In the genomic region with DNA sequence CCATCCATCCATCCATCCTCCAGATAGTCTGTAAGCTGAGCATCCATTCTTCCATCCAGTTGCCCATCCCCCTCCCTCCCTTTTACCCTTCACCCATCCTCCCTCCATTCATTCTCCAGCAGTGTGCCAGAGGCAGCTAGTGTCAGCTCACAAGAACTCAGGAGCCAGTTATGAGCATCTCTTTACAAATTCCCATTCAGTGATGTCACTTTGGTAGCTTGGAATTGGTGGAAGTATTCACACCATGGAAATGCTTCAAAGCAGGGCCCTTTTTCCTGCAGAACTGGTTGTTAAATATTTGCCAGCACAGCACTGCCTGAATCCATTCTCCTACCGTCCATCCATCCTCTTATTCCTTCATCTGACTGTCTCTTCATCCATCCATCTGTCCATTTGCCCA, we compare ENCODE assay signal across 23 cellular contexts.
DNase-seq lines count a peak whose midpoint lies in the region; TF ChIP-seq lines count a peak whose summit lies in the region.
"Had no signal": no experiment of that assay in that cellular context is flagged by ENCODE, and none has a peak within 500 bp of the region (broad histone marks: within the 10 kb centered on the region; RNA-seq: fewer than 3 reads in every experiment).

No MANE protein-coding gene starts in this region.

- WGBS in mesenchymal stem cell: 82% methylated on average over 1 of the region's 1 CpG

- no peak overlapping the region for H2BK15ac ChIP-seq in mesenchymal stem cell (ENCODE audit: low read depth, poor library complexity, severe bottlenecking)

- H2BK5ac ChIP-seq in mesenchymal stem cell (ENCODE audit: low read depth, low read length, poor library complexity, severe bottlenecking): no peak overlapping the region

- H3K27ac ChIP-seq in mesenchymal stem cell (ENCODE audit: low read length, poor library complexity, severe bottlenecking) (no peak overlapping the region), vagina (no peak overlapping the region)
- H3K27ac ChIP-seq: parathyroid adenoma, stomach, VCaP had no signal

- no peaks in the 10 kb centered on the region for H3K9me3 ChIP-seq in mesenchymal stem cell (ENCODE audit: control insufficient read depth, low read length)
- H3K9me3 ChIP-seq in vagina: no peaks in the 10 kb centered on the region
- H3K9me3 ChIP-seq: stomach had no signal

- H2BK12ac ChIP-seq in mesenchymal stem cell (ENCODE audit: low read length in 2 of 2): no peak overlapping the region

- peaks cover 6% of the 10 kb centered on the region for H3K4me1 ChIP-seq in mesenchymal stem cell (ENCODE audit: control insufficient read depth, insufficient read depth, low read depth, low read length)
- peaks cover under 1% of the 10 kb centered on the region for H3K4me1 ChIP-seq in vagina
- H3K4me1 ChIP-seq: parathyroid adenoma had no signal

- no peak for TF ChIP-seq CTCF in choroid plexus epithelial cell (conservative IDR thresholded peaks at IDR 0.05; ENCODE audit: low read depth, low read length)
- TF ChIP-seq CTCF in vagina (IDR thresholded peaks at IDR 0.05): no peak

- H3K4me2 ChIP-seq in mesenchymal stem cell (ENCODE audit: low read length, poor library complexity, severe bottlenecking): no peak overlapping the region

- intact Hi-C loops in vagina (cut with DNase I): no loop called here

- peak overlapping the region; percentile 15 for H3K9ac ChIP-seq in mesenchymal stem cell (ENCODE audit: low read length)
- H3K9ac ChIP-seq: parathyroid adenoma had no signal

- peaks cover 37 to 44% of the 10 kb centered on the region in 2 experiments for H3K36me3 ChIP-seq in mesenchymal stem cell (ENCODE audit: control insufficient read depth in 1 of 2, insufficient read depth in 2 of 2, low read depth in 1 of 2, low read length in 2 of 2)
- peaks cover 0 to 8% of the 10 kb centered on the region in 2 donors for H3K36me3 ChIP-seq in vagina

- H2AK5ac ChIP-seq in mesenchymal stem cell (ENCODE audit: low read length, severe bottlenecking): no peak overlapping the region

- no peak overlapping the region for H4K8ac ChIP-seq in mesenchymal stem cell (ENCODE audit: low read length)

- no peak overlapping the region for H3K4ac ChIP-seq in mesenchymal stem cell (ENCODE audit: low read depth in 1 of 2, low read length in 2 of 2)

- TF ChIP-seq POLR2A in vagina (IDR thresholded peaks at IDR 0.05): no peak

- H4K91ac ChIP-seq in mesenchymal stem cell (ENCODE audit: low read length): no peak overlapping the region

- DNase-seq in AG08396 (ENCODE audit: low spot score) (peak; percentile 83), HS-27A (ENCODE audit: low read depth) (peak; percentile 39), choroid plexus epithelial cell (ENCODE audit: low read depth) (peak; percentile 40), mesenchymal stem cell (peak; percentile 21), RPMI8226 (no peak), vagina (ENCODE audit: extremely low spot score in 2 of 2) (no peak), NCI-H146 (lab: John Stamatoyannopoulos, UW) (no peak)
- no peak for DNase-seq in stimulated activated naive CD4-positive, alpha-beta T cell treated with Interleukin-2 at 50 U/mL for 16 hours (lab: John Stamatoyannopoulos, UW)
- DNase-seq: activated CD4-positive, alpha-beta T cell treated with anti-CD3 and anti-CD28 coated beads, Interleukin-2, amount 50 U/mL, for 4 hours; activated naive CD4-positive, alpha-beta T cell; DND-41; foreskin melanocyte; Kasumi-1; left cardiac atrium; NCI-H1105; NCI-H69; SHP77 treated with DMSO at 0.1 percent for 48 hours; small intestine; stimulated activated CD4-positive, alpha-beta T cell treated with anti-CD3 and anti-CD28 coated beads, Interleukin-4, amount 100 ng/mL, for 1 hour; stomach; T-cell had no signal

- H3K79me1 ChIP-seq in mesenchymal stem cell (replicated peaks; ENCODE audit: low read length, poor library complexity, severe bottlenecking): no peaks in the 10 kb centered on the region

- no peak overlapping the region for H3K23ac ChIP-seq in mesenchymal stem cell (ENCODE audit: low read length in 2 of 2)

- H3K4me3 ChIP-seq in choroid plexus epithelial cell (ENCODE audit: low read depth, low read length) (no peak overlapping the region), mesenchymal stem cell (ENCODE audit: insufficient read depth in 1 of 2, low read depth in 1 of 2, low read length in 2 of 2) (no peak overlapping the region), vagina (no peak overlapping the region)
- H3K4me3 ChIP-seq: stomach had no signal

- no peak overlapping the region for H3K18ac ChIP-seq in mesenchymal stem cell (ENCODE audit: low read depth in 1 of 2, low read length in 2 of 2)

- no peak overlapping the region for H2BK120ac ChIP-seq in mesenchymal stem cell (ENCODE audit: low read depth, low read length)

- no peak overlapping the region for H2AFZ ChIP-seq in mesenchymal stem cell (ENCODE audit: low read depth, low read length)
- H2AFZ ChIP-seq: parathyroid adenoma had no signal

- no peak overlapping the region for H3K14ac ChIP-seq in mesenchymal stem cell (ENCODE audit: low read length in 2 of 2)

- H3K27me3 ChIP-seq in mesenchymal stem cell (ENCODE audit: control insufficient read depth in 1 of 2, insufficient read depth in 1 of 2, low read length in 2 of 2) (no peaks in the 10 kb centered on the region), vagina (no peaks in the 10 kb centered on the region)
- H3K27me3 ChIP-seq: stomach had no signal

Comparison
In these comparisons a context has a peak if more than half of its experiments do, and no peak if none do; other contexts are left out.
1. DNase-seq: peak in AG08396 (single experiment), HS-27A (single experiment), choroid plexus epithelial cell (single experiment) and mesenchymal stem cell (single experiment); none in RPMI8226 (single experiment), stimulated activated naive CD4-positive, alpha-beta T cell treated with Interleukin-2 at 50 U/mL for 16 hours (single experiment), vagina (0 of 2) and NCI-H146 (single experiment).